Comparison of ENCODE assay signal across 24 cellular contexts in genomic region chr4:35975617-35976355, GRCh38.
A peak's percentile ranks its signal among the peaks of the same experiment; 100 is the strongest.
DNase-seq lines count a peak whose midpoint lies in the region; ATAC-seq and TF ChIP-seq lines count a peak whose summit lies in the region.
"Had no signal": no experiment of that assay in that cellular context is flagged by ENCODE, and none has a peak within 500 bp of the region (broad histone marks: within the 10 kb centered on the region; RNA-seq: fewer than 3 reads in every experiment).

No MANE protein-coding gene starts in this region.

- intact Hi-C loops in ascending aorta (cut with DNase I), result no loop called here

- no peaks in the 10 kb centered on the region for H3K9me3 Mint-ChIP-seq in activated naive CD8-positive, alpha-beta T cell treated with anti-CD3 and anti-CD28 coated beads, Interleukin-2, amount 50 U/mL, for 24 hours
- H3K9me3 Mint-ChIP-seq: activated B cell treated with CpG ODN at 0.5 μM for 24 hours; naive thymus-derived CD4-positive, alpha-beta T cell had no signal

- H3K4me1 Mint-ChIP-seq in activated naive CD8-positive, alpha-beta T cell treated with anti-CD3 and anti-CD28 coated beads, Interleukin-2, amount 50 U/mL, for 24 hours, result peaks cover 14% of the 10 kb centered on the region
- H3K4me1 Mint-ChIP-seq: activated B cell treated with CpG ODN at 0.5 μM for 24 hours, B cell had no signal

- no peak for TF ChIP-seq CTCF in ascending aorta (IDR thresholded peaks at IDR 0.05)

- no peaks in the 10 kb centered on the region for H3K4me1 ChIP-seq in ascending aorta
- H3K4me1 ChIP-seq: tibial artery had no signal

- H3K27me3 ChIP-seq in ascending aorta, result no peaks in the 10 kb centered on the region
- H3K27me3 ChIP-seq: tibial artery had no signal

- H3K27ac ChIP-seq in ascending aorta, result no peak overlapping the region
- H3K27ac ChIP-seq: skin epidermis, tibial artery had no signal

- no peak overlapping the region for H3K4me3 ChIP-seq in ascending aorta
- H3K4me3 ChIP-seq: lung, skin epidermis, tibial artery had no signal

- DNase-seq in activated naive CD8-positive, alpha-beta T cell treated with anti-CD3 and anti-CD28 coated beads, Interleukin-2, amount 50 U/mL, for 24 hours, result no peak
- DNase-seq in ascending aorta (ENCODE audit: low spot score in 2 of 2), result no peak
- no peak for DNase-seq in NCI-H748 (lab: John Stamatoyannopoulos, UW; ENCODE audit: unreplicated experiment)
- no peak for DNase-seq in activated CD4-positive, alpha-beta T cell treated with anti-CD3 and anti-CD28 coated beads, Interleukin-2, amount 50 U/mL, for 48 hours
- DNase-seq: activated B cell treated with CpG ODN at 0.5 μM for 24 hours; activated CD8-positive, alpha-beta memory T cell treated with anti-CD3 and anti-CD28 coated beads, Interleukin-2, amount 50 U/mL, for 4 hours; Calu3; central memory CD4-positive, alpha-beta T cell; effector CD4-positive, alpha-beta T cell; head of caudate nucleus; naive thymus-derived CD4-positive, alpha-beta T cell; NCI-H1436; NCI-H345; posterior cingulate gyrus; SIG-M5; stimulated activated CD4-positive, alpha-beta T cell treated with anti-CD3 and anti-CD28 coated beads, Interleukin-4, amount 100 ng/mL, for 4 hours; tibial artery had no signal

- H3K4me3 Mint-ChIP-seq in activated naive CD8-positive, alpha-beta T cell treated with anti-CD3 and anti-CD28 coated beads, Interleukin-2, amount 50 U/mL, for 24 hours, result no peak overlapping the region
- H3K4me3 Mint-ChIP-seq: activated B cell treated with CpG ODN at 0.5 μM for 24 hours; B cell; naive thymus-derived CD4-positive, alpha-beta T cell; T-helper 1 cell treated with Interleukin-12 subunit alpha and Interleukin-12 subunit beta and Interleukin-4 antibody, amounts not matched to agents 30 μg/mL and 1 μg/mL, for 36 hours had no signal

- H3K27ac Mint-ChIP-seq in activated naive CD8-positive, alpha-beta T cell treated with anti-CD3 and anti-CD28 coated beads, Interleukin-2, amount 50 U/mL, for 24 hours, result peak overlapping the region; percentile 52
- H3K27ac Mint-ChIP-seq: activated B cell treated with CpG ODN at 0.5 μM for 24 hours; B cell; naive thymus-derived CD4-positive, alpha-beta T cell; T-helper 1 cell treated with Interleukin-12 subunit alpha and Interleukin-12 subunit beta and Interleukin-4 antibody, amounts not matched to agents 30 μg/mL and 1 μg/mL, for 36 hours had no signal

- H3K27me3 Mint-ChIP-seq in activated naive CD8-positive, alpha-beta T cell treated with anti-CD3 and anti-CD28 coated beads, Interleukin-2, amount 50 U/mL, for 24 hours, result peaks cover 3% of the 10 kb centered on the region
- H3K27me3 Mint-ChIP-seq: activated B cell treated with CpG ODN at 0.5 μM for 24 hours, B cell had no signal

- H3K9me3 ChIP-seq in ascending aorta, result no peaks in the 10 kb centered on the region
- H3K9me3 ChIP-seq: tibial artery had no signal

- H3K36me3 Mint-ChIP-seq in activated naive CD8-positive, alpha-beta T cell treated with anti-CD3 and anti-CD28 coated beads, Interleukin-2, amount 50 U/mL, for 24 hours (ENCODE audit: low read depth), result no peaks in the 10 kb centered on the region

- peak; percentile 61 for ATAC-seq in GM18517 (IDR thresholded peaks at IDR 0.05; ENCODE audit: unreplicated experiment)
- ATAC-seq in GM18909 (IDR thresholded peaks at IDR 0.05; ENCODE audit: poor library complexity, unreplicated experiment), result peak; percentile 56
- peak; percentile 49 for ATAC-seq in HG03060 (IDR thresholded peaks at IDR 0.05; ENCODE audit: low read depth, unreplicated experiment)
- ATAC-seq in activated naive CD8-positive, alpha-beta T cell treated with anti-CD3 and anti-CD28 coated beads, Interleukin-2, amount 50 U/mL, for 24 hours, result peak; percentile 93
- ATAC-seq: naive thymus-derived CD4-positive, alpha-beta T cell had no signal

- no peaks in the 10 kb centered on the region for H3K36me3 ChIP-seq in ascending aorta
- H3K36me3 ChIP-seq: tibial artery had no signal
